In genomic region chr19:33725567-33725966, GRCh38 we compare ENCODE assay signal across 25 cellular contexts.
"Had no signal": no experiment of that assay in that cellular context is flagged by ENCODE, and none has a peak within 500 bp of the region (broad histone marks: within the 10 kb centered on the region; RNA-seq: fewer than 3 reads in every experiment).

No MANE protein-coding gene starts in this region.

- H3K36me3 Mint-ChIP-seq: memory B cell; naive thymus-derived CD4-positive, alpha-beta T cell; natural killer cell treated with Interleukin-12 subunit alpha and Interleukin-12 subunit beta and Interleukin-15 and Interleukin-18, amount 100 ng/mL, for 72 hours; stimulated activated naive B cell treated with anti-CD40 and anti-IgM and Interleukin-4, amounts not matched to agents 10 μg/mL and 1 μg/mL and 100 μg/mL, for 72 hours had no signal

- H3K4me2 ChIP-seq: hepatocyte, smooth muscle cell had no signal

- H3K27ac ChIP-seq: hepatocyte, left ventricle myocardium inferior, parathyroid adenoma, right atrium auricular region, right lobe of liver, stomach, testis, thyroid gland, transverse colon, upper lobe of left lung had no signal

- H3K9me3 Mint-ChIP-seq: natural killer cell treated with Interleukin-12 subunit alpha and Interleukin-12 subunit beta and Interleukin-15 and Interleukin-18, amount 100 ng/mL, for 72 hours had no signal

- H3K27ac Mint-ChIP-seq: memory B cell; naive thymus-derived CD4-positive, alpha-beta T cell; natural killer cell treated with Interleukin-12 subunit alpha and Interleukin-12 subunit beta and Interleukin-15 and Interleukin-18, amount 100 ng/mL, for 72 hours; progenitor cell of endocrine pancreas; stimulated activated naive B cell treated with anti-CD40 and anti-IgM and Interleukin-4, amounts not matched to agents 10 μg/mL and 1 μg/mL and 100 μg/mL, for 72 hours had no signal

- H3K4me3 ChIP-seq: hepatocyte, left ventricle myocardium inferior, mucosa of descending colon, right atrium auricular region, right lobe of liver, smooth muscle cell, stomach, testis, thyroid gland, transverse colon, upper lobe of left lung had no signal

- DNase-seq: islet precursor cell; left ventricle myocardium inferior; midbrain; mucosa of descending colon; naive thymus-derived CD4-positive, alpha-beta T cell; nucleus accumbens; right lobe of liver; stimulated activated CD4-positive, alpha-beta T cell treated with anti-CD3 and anti-CD28 coated beads, Interleukin-12 subunit alpha, Interleukin-12 subunit beta, amount 100 ng/mL, for 4 hours; stimulated activated CD4-positive, alpha-beta T cell treated with anti-CD3 and anti-CD28 coated beads, Interleukin-15, amount 100 ng/mL, for 24 hours; stimulated activated CD4-positive, alpha-beta T cell treated with anti-CD3 and anti-CD28 coated beads, Interleukin-2, amount 100 ng/mL, for 24 hours; stimulated activated CD4-positive, alpha-beta T cell treated with anti-CD3 and anti-CD28 coated beads, Interleukin-4, amount 100 ng/mL, for 1 hour; stimulated activated naive B cell treated with anti-CD40 and anti-IgM and Interleukin-4, amounts not matched to agents 10 μg/mL and 1 μg/mL and 100 μg/mL, for 72 hours; stimulated activated naive CD8-positive, alpha-beta T cell treated with anti-CD3 and anti-CD28 coated beads, Interleukin-15, Interleukin-2, amounts not matched to agents 100 U/mL and 50 U/mL, for 24 hours; stomach; testis; thyroid gland; transverse colon; upper lobe of left lung had no signal

- H3K79me2 ChIP-seq: hepatocyte, parathyroid adenoma had no signal

- H3K36me3 ChIP-seq: left ventricle myocardium inferior, right atrium auricular region, right lobe of liver, stomach, thyroid gland, transverse colon, upper lobe of left lung had no signal

- H3K4me1 ChIP-seq: left ventricle myocardium inferior, parathyroid adenoma, right atrium auricular region, right lobe of liver, stomach, testis, thyroid gland, transverse colon, upper lobe of left lung had no signal

- H3K4me3 Mint-ChIP-seq: memory B cell; naive thymus-derived CD4-positive, alpha-beta T cell; natural killer cell treated with Interleukin-12 subunit alpha and Interleukin-12 subunit beta and Interleukin-15 and Interleukin-18, amount 100 ng/mL, for 72 hours; stimulated activated naive B cell treated with anti-CD40 and anti-IgM and Interleukin-4, amounts not matched to agents 10 μg/mL and 1 μg/mL and 100 μg/mL, for 72 hours had no signal

- H2AFZ ChIP-seq: hepatocyte, parathyroid adenoma had no signal

- H3K27me3 ChIP-seq: hepatocyte, right atrium auricular region, right lobe of liver, testis, thyroid gland, upper lobe of left lung had no signal

- H3K9me3 ChIP-seq: mucosa of descending colon, right atrium auricular region, right lobe of liver, testis, thyroid gland, transverse colon, upper lobe of left lung had no signal

- H3K4me1 Mint-ChIP-seq: memory B cell; stimulated activated naive B cell treated with anti-CD40 and anti-IgM and Interleukin-4, amounts not matched to agents 10 μg/mL and 1 μg/mL and 100 μg/mL, for 72 hours had no signal
